12 cellular contexts compared by ENCODE assay signal in genomic region chr6:111030008-111031006, GRCh38. TPM values are rescaled to one million over a fixed set of nuclear protein-coding genes. Genes with fewer than 3 reads are reported as not detected.
DNase-seq lines count a peak whose midpoint lies in the region; ATAC-seq and TF ChIP-seq lines count a peak whose summit lies in the region.
"Had no signal": no experiment of that assay in that cellular context is flagged by ENCODE, and none has a peak within 500 bp of the region (broad histone marks: within the 10 kb centered on the region; RNA-seq: fewer than 3 reads in every experiment).

No MANE protein-coding gene starts in this region.

- no peak overlapping the region for H4K8ac ChIP-seq in neuronal stem cell (ENCODE audit: low read depth, low read length)

- no peak overlapping the region for H2BK12ac ChIP-seq in neuronal stem cell (ENCODE audit: low read length)

- TF ChIP-seq POLR2A in suprapubic skin (IDR thresholded peaks at IDR 0.05): no peak

- H3K18ac ChIP-seq in neuronal stem cell (ENCODE audit: low read length): no peak overlapping the region

- H2BK5ac ChIP-seq in neuronal stem cell (ENCODE audit: low read length): no peak overlapping the region

- H3K9me2 ChIP-seq in GM23338 (ENCODE audit: insufficient read depth): no peaks in the 10 kb centered on the region

- H3K27me3 ChIP-seq in GM23338 (ENCODE audit: insufficient read depth) (no peaks in the 10 kb centered on the region), parathyroid adenoma (ENCODE audit: control insufficient read depth, insufficient read depth, low read length) (no peaks in the 10 kb centered on the region), suprapubic skin (no peaks in the 10 kb centered on the region), neuronal stem cell (ENCODE audit: control insufficient read depth in 3 of 3, insufficient read depth in 3 of 3, low read depth in 1 of 3, low read length in 3 of 3) (no peaks in the 10 kb centered on the region)

- no peak overlapping the region for H3K4ac ChIP-seq in neuronal stem cell (ENCODE audit: low read length)

- H3K4me1 ChIP-seq in GM23338 (ENCODE audit: insufficient read depth) (peaks cover 28% of the 10 kb centered on the region), parathyroid adenoma (no peaks in the 10 kb centered on the region), suprapubic skin (peaks cover 9% of the 10 kb centered on the region), neuronal stem cell (ENCODE audit: control insufficient read depth in 2 of 2, insufficient read depth in 1 of 2, low read depth in 1 of 2, low read length in 2 of 2) (no peaks in the 10 kb centered on the region)

- H3K9ac ChIP-seq in parathyroid adenoma (no peak overlapping the region), neuronal stem cell (ENCODE audit: low read depth, low read length, poor library complexity) (no peak overlapping the region)

- no peak overlapping the region for H2BK120ac ChIP-seq in neuronal stem cell (ENCODE audit: low read depth, low read length)

- TF ChIP-seq EP300 in suprapubic skin (IDR thresholded peaks at IDR 0.05): no peak

- H3K4me2 ChIP-seq in GM23338 (no peak overlapping the region), parathyroid adenoma (ENCODE audit: low read length) (no peak overlapping the region), neuronal stem cell (ENCODE audit: insufficient read depth, low read length, poor library complexity, severe bottlenecking) (no peak overlapping the region)

- no peak for DNase-seq in GM23338 (ENCODE audit: low spot score)
- DNase-seq in NCI-H2171 treated with DMSO at 0.1 percent for 48 hours (lab: John Stamatoyannopoulos, UW): peak; percentile 98
- DNase-seq in fibroblast of the aortic adventitia (ENCODE audit: low read depth): peak; percentile 40
- DNase-seq in posterior cingulate gyrus: no peak
- DNase-seq in suprapubic skin (ENCODE audit: low spot score in 2 of 2): no peak
- no peak for DNase-seq in neuronal stem cell (ENCODE audit: low spot score)
- DNase-seq: DMS153, KBM-7 had no signal

- H3K79me1 ChIP-seq in neuronal stem cell (ENCODE audit: low read depth, low read length): no peaks in the 10 kb centered on the region

- intact Hi-C loops in posterior cingulate gyrus (cut with DNase I): no loop called here

- no peaks in the 10 kb centered on the region for H3K9me3 Mint-ChIP-seq in GM23338
- H3K9me3 Mint-ChIP-seq: neural crest cell had no signal

- WGBS in suprapubic skin: 39% methylated on average over 12 of the region's 12 CpGs
- WGBS in neuronal stem cell (ENCODE audit: extremely low coverage in 2 of 2, insufficient read length in 2 of 2, insufficient replicate concordance in 1 of 2), 2 donors: no CpG with 5 or more reads among the region's 12 CpGs

- no peak overlapping the region for H2AK5ac ChIP-seq in neuronal stem cell (ENCODE audit: low read depth, low read length)

- no peak overlapping the region for H3K4me3 Mint-ChIP-seq in GM23338
- H3K4me3 Mint-ChIP-seq: neural crest cell had no signal

- no peaks in the 10 kb centered on the region; the same call in 1 of the 2 replicates for H3F3A ChIP-seq in GM23338 (replicated peaks; ENCODE audit: low read depth)

- peaks cover 42% of the 10 kb centered on the region for H3K4me1 Mint-ChIP-seq in GM23338

- H3K36me3 ChIP-seq in GM23338 (ENCODE audit: insufficient read depth) (peaks cover 1% of the 10 kb centered on the region; the same call in 1 of the 2 replicates), parathyroid adenoma (ENCODE audit: control insufficient read depth, insufficient read depth, low read length) (no peaks in the 10 kb centered on the region), suprapubic skin (peaks cover 16% of the 10 kb centered on the region), neuronal stem cell (replicated peaks in 1 of 2; ENCODE audit: control insufficient read depth in 2 of 2, insufficient read depth in 2 of 2, low read length in 2 of 2) (peaks cover 2 to 23% of the 10 kb centered on the region in 2 donors)

- peak overlapping the region; percentile 59 for H3K27ac Mint-ChIP-seq in GM23338

- H3K36me3 Mint-ChIP-seq in GM23338 (ENCODE audit: low read depth): peaks cover 24% of the 10 kb centered on the region; the same call in 2 of the 3 replicates

- H3K27ac ChIP-seq in GM23338 (ENCODE audit: low read depth) (peak overlapping the region; percentile 46; the same call in 1 of the 2 replicates), parathyroid adenoma (no peak overlapping the region), suprapubic skin (no peak overlapping the region), neuronal stem cell (replicated peaks; ENCODE audit: low read length) (no peak overlapping the region)
- H3K27ac ChIP-seq: coronary artery had no signal

- H2AFZ ChIP-seq in GM23338 (no peak overlapping the region), parathyroid adenoma (peak overlapping the region; percentile 28), neuronal stem cell (ENCODE audit: low read length) (no peak overlapping the region)

- H3K14ac ChIP-seq in neuronal stem cell (ENCODE audit: low read length): no peak overlapping the region

- H3K79me2 ChIP-seq in GM23338 (replicated peaks; ENCODE audit: insufficient read depth) (no peaks in the 10 kb centered on the region), parathyroid adenoma (no peaks in the 10 kb centered on the region)

- TF ChIP-seq CTCF in GM23338 (conservative IDR thresholded peaks at IDR 0.05; ENCODE audit: low read depth in 2 of 2): no peak
- no peak for TF ChIP-seq CTCF in fibroblast of the aortic adventitia (IDR thresholded peaks at IDR 0.05; ENCODE audit: insufficient read depth, low read length)
- no peak for TF ChIP-seq CTCF in parathyroid adenoma (IDR thresholded peaks at IDR 0.05)
- no peak for TF ChIP-seq CTCF in suprapubic skin (IDR thresholded peaks at IDR 0.05)

- H3K27me3 Mint-ChIP-seq in GM23338 (ENCODE audit: insufficient read depth, low read depth, poor library complexity): peaks cover 15% of the 10 kb centered on the region

- no peak overlapping the region for H3K23ac ChIP-seq in neuronal stem cell (ENCODE audit: low read depth, low read length, poor library complexity)

- H3K4me3 ChIP-seq in GM23338 (no peak overlapping the region), fibroblast of the aortic adventitia (ENCODE audit: low read depth, low read length) (no peak overlapping the region), parathyroid adenoma (ENCODE audit: low read depth, low read length) (no peak overlapping the region), suprapubic skin (no peak overlapping the region), neuronal stem cell (ENCODE audit: low read length in 2 of 2) (no peak overlapping the region)
- H3K4me3 ChIP-seq: coronary artery had no signal

- ATAC-seq in GM23338 (peak; percentile 24), HG02852 (IDR thresholded peaks at IDR 0.05; ENCODE audit: unreplicated experiment) (no peak)

- no peak overlapping the region for H4K91ac ChIP-seq in neuronal stem cell (ENCODE audit: low read depth, low read length, poor library complexity)

- no peaks in the 10 kb centered on the region for H4K20me1 ChIP-seq in GM23338 (replicated peaks; ENCODE audit: insufficient read depth)

- no peaks in the 10 kb centered on the region for H3K9me3 ChIP-seq in parathyroid adenoma (ENCODE audit: control insufficient read depth, low read length)
- no peaks in the 10 kb centered on the region for H3K9me3 ChIP-seq in suprapubic skin
- H3K9me3 ChIP-seq in neuronal stem cell (replicated peaks in 1 of 2; ENCODE audit: control insufficient read depth in 2 of 2, insufficient read depth in 1 of 2, low read depth in 1 of 2, low read length in 2 of 2): no peaks in the 10 kb centered on the region

- H2BK15ac ChIP-seq in neuronal stem cell (ENCODE audit: low read length): no peak overlapping the region

TF ChIP-seq in GM23338, 12 proteins besides CTCF, POLR2A, EP300 and RAD21 (continues in another document):
- TF ChIP-seq EZH2 (IDR thresholded peaks at IDR 0.05; ENCODE audit: low read depth, unreplicated experiment) (no peak), EZH2phosphoT487 (IDR thresholded peaks at IDR 0.05; ENCODE audit: unreplicated experiment) (no peak), POLR2AphosphoS5 (IDR thresholded peaks at IDR 0.05; ENCODE audit: low read depth) (no peak; the same call in 1 of the 2 replicates)
- TF ChIP-seq, protein P1, sequence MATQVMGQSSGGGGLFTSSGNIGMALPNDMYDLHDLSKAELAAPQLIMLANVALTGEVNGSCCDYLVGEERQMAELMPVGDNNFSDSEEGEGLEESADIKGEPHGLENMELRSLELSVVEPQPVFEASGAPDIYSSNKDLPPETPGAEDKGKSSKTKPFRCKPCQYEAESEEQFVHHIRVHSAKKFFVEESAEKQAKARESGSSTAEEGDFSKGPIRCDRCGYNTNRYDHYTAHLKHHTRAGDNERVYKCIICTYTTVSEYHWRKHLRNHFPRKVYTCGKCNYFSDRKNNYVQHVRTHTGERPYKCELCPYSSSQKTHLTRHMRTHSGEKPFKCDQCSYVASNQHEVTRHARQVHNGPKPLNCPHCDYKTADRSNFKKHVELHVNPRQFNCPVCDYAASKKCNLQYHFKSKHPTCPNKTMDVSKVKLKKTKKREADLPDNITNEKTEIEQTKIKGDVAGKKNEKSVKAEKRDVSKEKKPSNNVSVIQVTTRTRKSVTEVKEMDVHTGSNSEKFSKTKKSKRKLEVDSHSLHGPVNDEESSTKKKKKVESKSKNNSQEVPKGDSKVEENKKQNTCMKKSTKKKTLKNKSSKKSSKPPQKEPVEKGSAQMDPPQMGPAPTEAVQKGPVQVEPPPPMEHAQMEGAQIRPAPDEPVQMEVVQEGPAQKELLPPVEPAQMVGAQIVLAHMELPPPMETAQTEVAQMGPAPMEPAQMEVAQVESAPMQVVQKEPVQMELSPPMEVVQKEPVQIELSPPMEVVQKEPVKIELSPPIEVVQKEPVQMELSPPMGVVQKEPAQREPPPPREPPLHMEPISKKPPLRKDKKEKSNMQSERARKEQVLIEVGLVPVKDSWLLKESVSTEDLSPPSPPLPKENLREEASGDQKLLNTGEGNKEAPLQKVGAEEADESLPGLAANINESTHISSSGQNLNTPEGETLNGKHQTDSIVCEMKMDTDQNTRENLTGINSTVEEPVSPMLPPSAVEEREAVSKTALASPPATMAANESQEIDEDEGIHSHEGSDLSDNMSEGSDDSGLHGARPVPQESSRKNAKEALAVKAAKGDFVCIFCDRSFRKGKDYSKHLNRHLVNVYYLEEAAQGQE (IDR thresholded peaks at IDR 0.05; ENCODE audit: unreplicated experiment): no peak

RNA-seq across cellular contexts. Expression of gene RPF2, which starts 48.5 kb away (rescaled TPM):
- 73.5 and 97.2 TPM in 2 replicates for total RNA-seq in GM23338 (2014; rRNA removed; shearing (Covaris generic))
- polyA plus RNA-seq in GM23338 (2016; fragmentation: Nextera tagmentation; extraction: Ambion mirVana): 141 and 157 TPM in 2 replicates
- total RNA-seq in fibroblast of the aortic adventitia (ENCODE audit: low replicate concordance): 24.9 and 51.5 TPM in 2 replicates
- total RNA-seq in suprapubic skin: 10 to 100 TPM; 13.3 to 22.7 (median 15.9) TPM
- 31.4 TPM for polyA plus RNA-seq in neuronal stem cell (2013, experiment 1 of 2)
- polyA plus RNA-seq in neuronal stem cell (2013, experiment 2 of 2): 31.7 TPM

RNA-seq across cellular contexts. Expression of gene SLC16A10, which starts 57.0 kb away (rescaled TPM):
- 30.9 and 37.6 TPM in 2 replicates for total RNA-seq in GM23338 (2014; rRNA removed; shearing (Covaris generic))
- 10.5 and 12.1 TPM in 2 replicates for polyA plus RNA-seq in GM23338 (2016; fragmentation: Nextera tagmentation; extraction: Ambion mirVana)
- total RNA-seq in fibroblast of the aortic adventitia (ENCODE audit: low replicate concordance) (not detected in 2 replicates), suprapubic skin (10 to 100 TPM; 23.1 to 73.5 (median 35.9) TPM)
- 1.6 TPM for polyA plus RNA-seq in neuronal stem cell (2013, experiment 1 of 2)
- 1.9 TPM for polyA plus RNA-seq in neuronal stem cell (2013, experiment 2 of 2)

Comparison
In these comparisons a context has a peak if more than half of its experiments do, and no peak if none do; other contexts are left out.
1. DNase-seq: peak in NCI-H2171 treated with DMSO at 0.1 percent for 48 hours (single experiment) and fibroblast of the aortic adventitia (single experiment); none in GM23338 (single experiment), posterior cingulate gyrus (0 of 10), suprapubic skin (0 of 2) and neuronal stem cell (single experiment).
2. RNA of gene SLC16A10, which starts 57.0 kb away (total RNA-seq): 23.1 to 73.5 TPM in suprapubic skin and 30.9 to 37.6 TPM in GM23338; not detected in fibroblast of the aortic adventitia; every median in the first group is over 10 times any median in the second.